Comparison of ENCODE assay signal across 23 cellular contexts in genomic region chr19:43178577-43178976, GRCh38. TPM values are rescaled to one million over a fixed set of nuclear protein-coding genes. Genes with fewer than 3 reads are reported as not detected.
"Had no signal": no experiment of that assay in that cellular context is flagged by ENCODE, and none has a peak within 500 bp of the region (broad histone marks: within the 10 kb centered on the region; RNA-seq: fewer than 3 reads in every experiment).

No MANE protein-coding gene starts in this region.

RNA-seq across cellular contexts. Expression of gene PSG5, which starts 7.8 kb away (rescaled TPM):
- total RNA-seq: naive thymus-derived CD8-positive, alpha-beta T cell; natural killer cell; natural killer cell treated with Interleukin-12 subunit alpha and Interleukin-12 subunit beta and Interleukin-15 and Interleukin-18, amount 100 ng/mL, for 72 hours; neural crest cell; occipital lobe; omental fat pad; osteocyte; ovary; posterior vena cava; progenitor cell of endocrine pancreas; prostate gland; psoas muscle; pulmonary artery endothelial cell; right atrium auricular region; right cardiac atrium; sciatic nerve; sigmoid colon; skeletal muscle tissue; smooth muscle cell; spleen had no signal
- polyA plus RNA-seq: naive thymus-derived CD4-positive, alpha-beta T cell; naive thymus-derived CD8-positive, alpha-beta T cell; neural cell; ovary; psoas muscle; right cardiac atrium; sigmoid colon; small intestine; smooth muscle cell; spleen had no signal

RNA-seq across cellular contexts. Expression of gene PSG4, which starts 26.9 kb away (rescaled TPM):
- total RNA-seq: naive thymus-derived CD8-positive, alpha-beta T cell; natural killer cell; natural killer cell treated with Interleukin-12 subunit alpha and Interleukin-12 subunit beta and Interleukin-15 and Interleukin-18, amount 100 ng/mL, for 72 hours; neural crest cell; occipital lobe; omental fat pad; osteocyte; ovary; posterior vena cava; progenitor cell of endocrine pancreas; psoas muscle; pulmonary artery endothelial cell; right atrium auricular region; right cardiac atrium; sciatic nerve; sigmoid colon; skeletal muscle tissue; smooth muscle cell; spleen had no signal
- polyA plus RNA-seq: naive thymus-derived CD4-positive, alpha-beta T cell; naive thymus-derived CD8-positive, alpha-beta T cell; neural cell; ovary; psoas muscle; right cardiac atrium; sigmoid colon; small intestine; smooth muscle cell; spleen had no signal
